In the genomic region with DNA sequence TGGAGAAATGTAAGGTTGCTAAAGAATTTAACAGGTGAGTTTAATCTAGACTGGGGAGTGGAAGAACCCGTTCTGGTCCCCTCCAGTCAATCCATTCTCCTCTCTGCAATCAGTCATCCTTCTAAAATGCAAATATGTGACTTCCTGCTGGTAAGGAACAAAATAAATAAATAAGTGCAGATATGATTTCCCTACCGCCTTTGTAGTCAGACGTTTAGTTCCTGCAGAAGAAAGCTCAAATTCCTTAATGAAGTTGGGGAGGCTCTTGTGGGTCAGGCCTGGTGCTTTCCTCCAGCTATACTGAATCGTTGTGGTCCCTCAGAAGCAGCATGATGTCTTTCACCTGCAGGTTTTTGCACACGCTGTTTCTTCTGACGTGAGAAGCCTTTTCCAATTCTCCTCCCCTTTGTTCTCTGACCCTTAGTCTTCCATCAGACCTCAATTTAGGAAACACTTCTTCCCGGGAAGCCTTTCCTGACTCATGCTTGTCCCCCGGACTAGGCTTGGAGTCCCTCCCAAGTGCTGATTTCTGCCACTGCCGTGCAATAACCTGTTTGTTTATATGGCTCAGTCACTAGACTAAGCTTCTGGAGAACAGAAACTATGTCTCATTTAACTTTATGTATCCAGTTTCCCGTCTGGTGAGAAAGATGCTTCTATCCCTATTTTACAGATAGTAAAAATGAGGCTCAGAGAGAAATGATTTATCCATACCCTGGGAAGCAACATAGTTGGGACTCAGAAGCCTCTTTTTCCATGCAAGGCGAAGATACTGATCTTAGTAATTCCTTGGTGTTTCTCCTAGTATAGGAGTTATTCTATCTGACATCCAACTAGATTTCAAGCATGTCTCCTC, we compare ENCODE assay signal across 8 cellular contexts. TPM values are rescaled to one million over a fixed set of nuclear protein-coding genes. Genes with fewer than 3 reads are reported as not detected.
DNase-seq lines count a peak whose midpoint lies in the region; ATAC-seq and TF ChIP-seq lines count a peak whose summit lies in the region.

No MANE protein-coding gene starts in this region.

- H3K27me3 Mint-ChIP-seq in natural killer cell (ENCODE audit: low read depth in 2 of 2) = no peaks in the 10 kb centered on the region

- H3K4me3 ChIP-seq in LNCaP clone FGC (ENCODE audit: low read depth, low read length) (peak overlapping the region; percentile 67), coronary artery (peak overlapping the region; percentile 94)

- DNase-seq in LNCaP clone FGC (ENCODE audit: low read depth) = no peak
- no peak for DNase-seq in coronary artery (ENCODE audit: low spot score)
- DNase-seq in natural killer cell = no peak
- DNase-seq in UCSD-AML1 (lab: John Stamatoyannopoulos, UW; ENCODE audit: unreplicated experiment) = no peak
- no peak for DNase-seq in NCI-H2171 treated with DMSO at 0.1 percent for 48 hours (lab: John Stamatoyannopoulos, UW)
- DNase-seq in stimulated activated CD4-positive, alpha-beta T cell treated with anti-CD3 and anti-CD28 coated beads, Interleukin-12 subunit alpha, Interleukin-12 subunit beta, amount 100 ng/mL, for 4 hours = no peak

- H3K4me3 Mint-ChIP-seq in natural killer cell = peak overlapping the region; percentile 99

- no peaks in the 10 kb centered on the region for H3K9me3 Mint-ChIP-seq in natural killer cell

- intact Hi-C loops in natural killer cell (cut with micrococcal nuclease) = loop anchor here (5.0 kb wide), 1 partner anchor 102 kb away; no protein-coding TSS in a partner anchor

- H3K27ac Mint-ChIP-seq in natural killer cell = peak overlapping the region; percentile 98 to 99

- no peaks in the 10 kb centered on the region for H3K36me3 Mint-ChIP-seq in natural killer cell

- H3K4me1 Mint-ChIP-seq in natural killer cell = peaks cover 56 to 57% of the 10 kb centered on the region in 2 donors

- TF ChIP-seq CTCF in C4-2B (conservative IDR thresholded peaks at IDR 0.05) (no peak), LNCaP clone FGC (IDR thresholded peaks at IDR 0.05; ENCODE audit: control insufficient read depth, extremely low read depth, insufficient read depth) (no peak), coronary artery (IDR thresholded peaks at IDR 0.05) (no peak), natural killer cell (IDR thresholded peaks at IDR 0.05) (no peak)

- ATAC-seq in natural killer cell (no peak), GM19467 (IDR thresholded peaks at IDR 0.05; ENCODE audit: unreplicated experiment) (no peak)

- peak overlapping the region; percentile 90 for H3K27ac ChIP-seq in C4-2B
- peak overlapping the region; percentile 15 to 88 for H3K27ac ChIP-seq in coronary artery

RNA-seq across cellular contexts. Expression of gene ATP6V1G1, which starts 1.3 kb away (rescaled TPM):
- total RNA-seq in natural killer cell = 100 to 1,000 TPM in 1 of 3 donors, 10 to 100 TPM in 2; 83.8 to 101 (median 93.5) TPM

RNA-seq across cellular contexts. Expression of gene TMEM268, which starts 22.2 kb away (rescaled TPM):
- 10 to 100 TPM; 10.4 to 14.9 (median 11.5) TPM for total RNA-seq in natural killer cell
